ENCODE assay signal across 14 cellular contexts in the genomic region with DNA sequence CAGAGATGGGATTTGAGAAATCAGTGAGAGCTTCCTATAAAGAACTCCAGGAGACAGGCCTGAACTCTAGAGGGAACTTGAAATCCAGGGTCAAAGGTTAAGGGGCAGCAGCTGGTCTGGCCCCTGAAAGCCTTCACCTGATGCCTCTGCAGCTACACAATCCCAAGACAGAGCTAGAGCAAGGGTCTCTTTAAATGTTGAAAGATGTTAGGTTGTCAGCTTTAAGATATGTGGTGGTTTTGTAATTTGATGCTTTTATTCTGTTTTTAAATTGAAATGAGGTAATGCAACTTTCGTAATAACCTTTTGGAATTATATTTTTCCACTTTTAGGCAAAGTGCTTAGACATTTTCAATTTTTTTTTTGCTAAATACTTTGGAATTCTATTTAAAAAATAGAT. TPM values are rescaled to one million over a fixed set of nuclear protein-coding genes. Genes with fewer than 3 reads are reported as not detected.
DNase-seq lines count a peak whose midpoint lies in the region; ATAC-seq and TF ChIP-seq lines count a peak whose summit lies in the region.
"Had no signal": no experiment of that assay in that cellular context is flagged by ENCODE, and none has a peak within 500 bp of the region (broad histone marks: within the 10 kb centered on the region; RNA-seq: fewer than 3 reads in every experiment).

No MANE protein-coding gene starts in this region.

- DNase-seq in EH (ENCODE audit: low read depth): peak; percentile 51
- DNase-seq in RWPE1 (ENCODE audit: low spot score): peak; percentile 24
- peak; percentile 95 for DNase-seq in osteoblast (ENCODE audit: insufficient read length, low spot score, missing footprints)
- DNase-seq in NCI-H2081 (lab: John Stamatoyannopoulos, UW): no peak
- no peak for DNase-seq in NCI-H1417 treated with DMSO at 0.1 percent for 48 hours (lab: John Stamatoyannopoulos, UW)
- no peak for DNase-seq in ACHN
- DNase-seq: amniotic stem cell, heart left ventricle, left lung, natural killer cell, NCI-H1436, NCI-H526 treated with DMSO at 0.1 percent for 48 hours had no signal

- CTCF ChIA-PET in RWPE1 (lab: Yijun Ruan, JAX): interaction anchor here (0.7 to 1.5 kb wide), 3 partner anchors 14 to 289 kb away, joined by 3 to 4 read pairs (median 3); no protein-coding TSS in a partner anchor

- no peaks in the 10 kb centered on the region for H3K79me2 ChIP-seq in osteoblast (ENCODE audit: insufficient read depth, low read length)

- no peaks in the 10 kb centered on the region for H4K20me1 ChIP-seq in osteoblast (ENCODE audit: insufficient read depth, low read length)

- in situ Hi-C loops in ACHN (cut with HindIII; ENCODE audit: low pct_ligation_motif_present, low pct_unique_long_range_greater_than_20kb, low sequenced_read_pairs): no loop called here

- ATAC-seq in GM19467 (IDR thresholded peaks at IDR 0.05; ENCODE audit: unreplicated experiment): no peak
- ATAC-seq: left lung, natural killer cell had no signal

- H3K4me1 ChIP-seq in duodenal mucosa (ENCODE audit: control insufficient read depth in 1 of 2, insufficient read depth in 2 of 2, low read length in 2 of 2): peaks cover 12 to 49% of the 10 kb centered on the region in 2 donors
- H3K4me1 ChIP-seq in osteoblast (ENCODE audit: insufficient read depth, low read length): peaks cover 19% of the 10 kb centered on the region

- H3K36me3 ChIP-seq in duodenal mucosa (ENCODE audit: control insufficient read depth in 1 of 2, insufficient read depth in 2 of 2, low read length in 2 of 2) (no peaks in the 10 kb centered on the region), osteoblast (ENCODE audit: insufficient read depth, low read length) (no peaks in the 10 kb centered on the region)
- H3K36me3 ChIP-seq: heart left ventricle, left lung had no signal

- H3K9ac ChIP-seq in duodenal mucosa (ENCODE audit: low read depth in 1 of 2, low read length in 2 of 2): peak overlapping the region in 1 of 2 donors; percentile 37

- no peak overlapping the region for H3K4me2 ChIP-seq in osteoblast (ENCODE audit: insufficient read depth, low read length)

- TF ChIP-seq CTCF in RWPE1 (conservative IDR thresholded peaks at IDR 0.05; ENCODE audit: low read depth) (no peak), osteoblast (IDR thresholded peaks at IDR 0.05; ENCODE audit: extremely low read depth, low read depth, low read length) (no peak)

- peak overlapping the region; percentile 65 to 76 for H3K4me3 ChIP-seq in duodenal mucosa (ENCODE audit: low read depth in 1 of 2, low read length in 2 of 2)
- no peak overlapping the region for H3K4me3 ChIP-seq in osteoblast (ENCODE audit: insufficient read depth, low read length)
- H3K4me3 ChIP-seq: heart left ventricle, left lung had no signal

- H3K27ac ChIP-seq in RWPE1 (no peak overlapping the region), duodenal mucosa (ENCODE audit: low read depth, low read length) (no peak overlapping the region), osteoblast (ENCODE audit: low read depth, low read length) (no peak overlapping the region)
- H3K27ac ChIP-seq: heart left ventricle, left lung had no signal

- POLR2A ChIA-PET in RWPE1 (lab: Yijun Ruan, JAX; ENCODE audit: low non-redundant PET): interaction anchor here (0.6 kb wide), 1 partner anchor 39 kb away, joined by 5 read pairs; no protein-coding TSS in a partner anchor

- H3K27me3 ChIP-seq in duodenal mucosa (ENCODE audit: control insufficient read depth in 1 of 2, insufficient read depth in 2 of 2, low read length in 2 of 2): peaks cover 5 to 8% of the 10 kb centered on the region in 2 donors
- peaks cover 35% of the 10 kb centered on the region for H3K27me3 ChIP-seq in osteoblast (ENCODE audit: insufficient read depth, low read length)

- H2AFZ ChIP-seq in osteoblast (ENCODE audit: low read length): no peak overlapping the region

- H3K9me3 ChIP-seq in duodenal mucosa (ENCODE audit: control insufficient read depth in 1 of 2, low read length in 2 of 2): no peaks in the 10 kb centered on the region
- H3K9me3 ChIP-seq in osteoblast (ENCODE audit: low read depth, low read length): no peaks in the 10 kb centered on the region
- H3K9me3 ChIP-seq: heart left ventricle, left lung had no signal

RNA-seq across cellular contexts. Expression of a gene that starts 2.4 kb away (rescaled TPM):
- total RNA-seq in osteoblast: under 0.01 and 0.29 TPM in 2 replicates
- total RNA-seq: natural killer cell had no signal

RNA-seq across cellular contexts. Expression of a gene that starts 15.0 kb away (rescaled TPM):
- total RNA-seq in osteoblast: 4.7 and 6.2 TPM in 2 replicates

RNA-seq across cellular contexts. Expression of a gene that starts 38.4 kb away (rescaled TPM):
- 32.1 and 33.7 TPM in 2 replicates for total RNA-seq in osteoblast

RNA-seq across cellular contexts. Expression of a gene that starts 50.8 kb away (rescaled TPM):
- 0.29 and 0.36 TPM in 2 replicates for total RNA-seq in osteoblast

RNA-seq across cellular contexts. Expression of a gene that starts 51.0 kb away (rescaled TPM):
- total RNA-seq in osteoblast: 76.0 and 94.6 TPM in 2 replicates

Comparison
In these comparisons a context has a peak if more than half of its experiments do, and no peak if none do; other contexts are left out.
1. DNase-seq: peak in EH (single experiment), RWPE1 (single experiment) and osteoblast (single experiment); none in NCI-H2081 (0 of 2), NCI-H1417 treated with DMSO at 0.1 percent for 48 hours (single experiment) and ACHN (single experiment).